In genomic region chr6:26568601-26569432, GRCh38 we compare ENCODE assay signal across 8 cellular contexts. TPM values are rescaled to one million over a fixed set of nuclear protein-coding genes. Genes with fewer than 3 reads are reported as not detected.
A peak's percentile ranks its signal among the peaks of the same experiment; 100 is the strongest.
DNase-seq lines count a peak whose midpoint lies in the region; ATAC-seq, FAIRE-seq and TF ChIP-seq lines count a peak whose summit lies in the region.

No MANE protein-coding gene starts in this region.

- FAIRE-seq in keratinocyte (lab: Jason Lieb, UNC), result peak; percentile 34

- ATAC-seq in GM18520 (IDR thresholded peaks at IDR 0.05; ENCODE audit: unreplicated experiment), result peak; percentile 67
- peak; percentile 75 for ATAC-seq in HG03196 (IDR thresholded peaks at IDR 0.05; ENCODE audit: unreplicated experiment)
- peak; percentile 80 for ATAC-seq in activated B cell treated with CpG ODN at 0.5 μM for 24 hours (ENCODE audit: low read depth)

- POLR2A ChIA-PET in activated B cell treated with CpG ODN at 0.5 μM for 24 hours (lab: Charles Lee), result interaction anchor here (0.5 to 3.1 kb wide), 28 partner anchors 12 to 1270 kb away, joined by 3 to 26 read pairs (median 4); partner anchors contain the start of gene HMGN4

- no peaks in the 10 kb centered on the region for H3K79me2 ChIP-seq in keratinocyte (ENCODE audit: control insufficient read depth, insufficient read depth, low read length)

- dilution Hi-C loops in keratinocyte (cut with MboI; ENCODE audit: extremely low pct_ligation_motif_present, low sequenced_read_pairs), result no loop called here

- peak overlapping the region; percentile 81 for H2AFZ ChIP-seq in keratinocyte (ENCODE audit: control insufficient read depth, low read length)

- peak overlapping the region; percentile 28 for H3K27ac ChIP-seq in keratinocyte (ENCODE audit: control insufficient read depth, insufficient read depth, low read length)

- peaks cover 26% of the 10 kb centered on the region for H3K4me1 Mint-ChIP-seq in activated B cell treated with CpG ODN at 0.5 μM for 24 hours

- H3K36me3 ChIP-seq in keratinocyte (ENCODE audit: control insufficient read depth in 2 of 2, extremely low read depth in 1 of 2, insufficient read depth in 2 of 2, low read length in 2 of 2), result no peaks in the 10 kb centered on the region

- peak overlapping the region; percentile 96 for H3K4me3 Mint-ChIP-seq in activated B cell treated with CpG ODN at 0.5 μM for 24 hours

- H3K9me3 Mint-ChIP-seq in activated B cell treated with CpG ODN at 0.5 μM for 24 hours, result no peaks in the 10 kb centered on the region

- intact Hi-C loops in activated B cell treated with CpG ODN at 0.5 μM for 24 hours (cut with micrococcal nuclease), result loop anchor here (1.0 to 2.0 kb wide), 7 partner anchors 15 to 394 kb away; no protein-coding TSS in a partner anchor

- H3K9ac ChIP-seq in keratinocyte (ENCODE audit: control insufficient read depth, extremely low read depth, insufficient read depth, low read length), result peak overlapping the region; percentile 66

- TF ChIP-seq CTCF in activated B cell treated with CpG ODN at 0.5 μM for 24 hours (IDR thresholded peaks at IDR 0.05) (no peak), keratinocyte (optimal IDR thresholded peaks at IDR 0.05 in 1 of 3, IDR thresholded peaks at IDR 0.05 in 1 of 3, conservative IDR thresholded peaks at IDR 0.05 in 1 of 3; ENCODE audit: extremely low read depth in 1 of 3, insufficient read depth in 2 of 3, low read length in 3 of 3) (peak; percentile 40 to 65 (median 41))

- CTCF ChIA-PET in activated B cell treated with CpG ODN at 0.5 μM for 24 hours (lab: Charles Lee), result interaction anchor here (0.6 to 6.4 kb wide), 18 partner anchors 9 to 437 kb away, joined by 3 to 37 read pairs (median 4); a partner anchor contains a TSS

- H3K36me3 Mint-ChIP-seq in activated B cell treated with CpG ODN at 0.5 μM for 24 hours (ENCODE audit: low read depth), result peaks cover 11% of the 10 kb centered on the region

- no peaks in the 10 kb centered on the region for H3K9me1 ChIP-seq in keratinocyte (ENCODE audit: control insufficient read depth, extremely low read depth, insufficient read depth, low read length)

- DNase-seq in A172 (ENCODE audit: low spot score), result peak; percentile 95
- DNase-seq in NCI-H345 (lab: John Stamatoyannopoulos, UW), result peak; percentile 96
- peak; percentile 98 for DNase-seq in activated B cell treated with CpG ODN at 0.5 μM for 24 hours
- peak; percentile 98 for DNase-seq in cerebellar cortex (ENCODE audit: low spot score)
- peak; percentile 90 for DNase-seq in keratinocyte (ENCODE audit: low read depth, low spot score)
- peak; percentile 98 to 100 for DNase-seq in stimulated activated CD4-positive, alpha-beta T cell treated with anti-CD3 and anti-CD28 coated beads, Interleukin-15, amount 100 ng/mL, for 1 hour (ENCODE audit: low read depth in 1 of 2, low spot score in 1 of 2)

- H3K27me3 ChIP-seq in keratinocyte (ENCODE audit: control insufficient read depth, extremely low read depth, insufficient read depth, low read length), result no peaks in the 10 kb centered on the region

- H3K27me3 Mint-ChIP-seq in activated B cell treated with CpG ODN at 0.5 μM for 24 hours, result peaks cover 3% of the 10 kb centered on the region

- H3K4me3 ChIP-seq in keratinocyte (ENCODE audit: control insufficient read depth in 2 of 3, extremely low read depth in 1 of 3, insufficient read depth in 2 of 3, low read depth in 1 of 3, low read length in 3 of 3), result peak overlapping the region; percentile 46 to 95 (median 92)

- no peaks in the 10 kb centered on the region for H4K20me1 ChIP-seq in keratinocyte (ENCODE audit: control insufficient read depth, extremely low read depth, insufficient read depth, low read length)

- peak overlapping the region; percentile 83 for H3K4me2 ChIP-seq in keratinocyte (ENCODE audit: control insufficient read depth, extremely low read depth, insufficient read depth, low read depth, low read length)

- H3K27ac Mint-ChIP-seq in activated B cell treated with CpG ODN at 0.5 μM for 24 hours, result peak overlapping the region; percentile 98

- no peaks in the 10 kb centered on the region for H3K9me3 ChIP-seq in keratinocyte (ENCODE audit: control insufficient read depth, low read depth, low read length)

- H3K4me1 ChIP-seq in keratinocyte (ENCODE audit: control insufficient read depth, extremely low read depth, insufficient read depth, low read length), result peaks cover 5% of the 10 kb centered on the region

RNA-seq across cellular contexts. Expression of gene ABT1, which starts 27.9 kb away (rescaled TPM):
- 18.9 and 20.4 TPM in 2 replicates for total RNA-seq in A172 (2014; rRNA removed; shearing (Covaris generic))
- 30.7 and 30.8 TPM in 2 replicates for total RNA-seq in activated B cell treated with CpG ODN at 0.5 μM for 24 hours
- polyA plus RNA-seq in keratinocyte, result 16.0 to 21.4 TPM (median 16.8 TPM) in 3 replicates
- polyA plus RNA-seq in keratinocyte (2011; ENCODE audit: low read depth), result 6.1 TPM
- polyA plus RNA-seq in keratinocyte (2011; cell fraction: cytosol; rRNA removed), result 14.3 and 14.6 TPM in 2 replicates
- 11.0 and 13.1 TPM in 2 replicates for polyA plus RNA-seq in keratinocyte (2011; cell fraction: nucleus; rRNA removed)
- 12.8 and 15.0 TPM in 2 replicates for polyA plus RNA-seq in keratinocyte (2012; ENCODE audit: low replicate concordance)
- 8.2 to 16.3 TPM (median 10.7 TPM) in 3 replicates for polyA minus RNA-seq in keratinocyte
- polyA minus RNA-seq in keratinocyte (2011; cell fraction: cytosol; rRNA and poly(A)+ RNA removed), result 17.6 TPM
- 6.4 and 7.4 TPM in 2 replicates for polyA minus RNA-seq in keratinocyte (2011; cell fraction: nucleus; rRNA and poly(A)+ RNA removed)

RNA-seq across cellular contexts. Expression of gene HMGN4, which starts 30.7 kb away (rescaled TPM):
- 101 and 106 TPM in 2 replicates for total RNA-seq in A172 (2014; rRNA removed; shearing (Covaris generic))
- total RNA-seq in activated B cell treated with CpG ODN at 0.5 μM for 24 hours, result 74.5 and 82.2 TPM in 2 replicates
- polyA plus RNA-seq in keratinocyte, result 46.4 to 62.6 TPM (median 54.0 TPM) in 3 replicates
- 8.6 TPM for polyA plus RNA-seq in keratinocyte (2011; ENCODE audit: low read depth)
- polyA plus RNA-seq in keratinocyte (2011; cell fraction: cytosol; rRNA removed), result 52.5 and 77.7 TPM in 2 replicates
- polyA plus RNA-seq in keratinocyte (2011; cell fraction: nucleus; rRNA removed), result 49.5 and 51.9 TPM in 2 replicates
- polyA plus RNA-seq in keratinocyte (2012; ENCODE audit: low replicate concordance), result 41.1 and 52.6 TPM in 2 replicates
- polyA minus RNA-seq in keratinocyte, result 9.9 to 26.7 TPM (median 24.5 TPM) in 3 replicates
- polyA minus RNA-seq in keratinocyte (2011; cell fraction: cytosol; rRNA and poly(A)+ RNA removed), result 45.5 TPM
- 11.4 and 17.5 TPM in 2 replicates for polyA minus RNA-seq in keratinocyte (2011; cell fraction: nucleus; rRNA and poly(A)+ RNA removed)

Comparison
In these comparisons a context has a peak if more than half of its experiments do, and no peak if none do; other contexts are left out.
1. Peak in every context shown above with its lines: DNase-seq, ATAC-seq, H3K4me3 ChIP-seq and H3K27ac ChIP-seq.